In genomic region chr12:48818831-48819590, GRCh38 we compare ENCODE assay signal across 1 cellular context.
TF ChIP-seq lines count a peak whose summit lies in the region.

No MANE protein-coding gene starts in this region.

TF ChIP-seq in GM12878, 131 proteins besides CTCF, POLR2A, EP300 and RAD21:
- TF ChIP-seq HDGF (IDR thresholded peaks at IDR 0.05) = no peak
- TF ChIP-seq RB1 (IDR thresholded peaks at IDR 0.05; ENCODE audit: borderline replicate concordance) = no peak
- TF ChIP-seq NKRF (conservative IDR thresholded peaks at IDR 0.05) = 0 out of 2 replicates have a peak, but pooled peaks have one; percentile 32
- no peak for TF ChIP-seq TCF12 (IDR thresholded peaks at IDR 0.05; ENCODE audit: low read depth, low read length)
